In genomic region chr2:84969511-84970265, GRCh38 we compare ENCODE assay signal across 8 cellular contexts. TPM values are rescaled to one million over a fixed set of nuclear protein-coding genes. Genes with fewer than 3 reads are reported as not detected.
DNase-seq lines count a peak whose midpoint lies in the region; ATAC-seq and TF ChIP-seq lines count a peak whose summit lies in the region.

No MANE protein-coding gene starts in this region.

- no peak overlapping the region for H4K8ac ChIP-seq in H9 (replicated peaks; ENCODE audit: insufficient read length, low read depth, low read length)

- peaks cover 1% of the 10 kb centered on the region; the same call in 1 of the 2 replicates for H3K27me3 Mint-ChIP-seq in H9 (ENCODE audit: low read depth)
- no peaks in the 10 kb centered on the region for H3K27me3 Mint-ChIP-seq in effector memory CD8-positive, alpha-beta T cell
- H3K27me3 Mint-ChIP-seq in naive thymus-derived CD8-positive, alpha-beta T cell: no peaks in the 10 kb centered on the region

- H3K9me3 ChIP-seq in H9 (ENCODE audit: control insufficient read depth, low read depth, low read length): no peaks in the 10 kb centered on the region

- peak overlapping the region; percentile 94; the same call in 1 of the 2 replicates for H3K14ac ChIP-seq in H9 (ENCODE audit: insufficient read depth, low read length)

- no peak overlapping the region for H2AFZ ChIP-seq in H9 (ENCODE audit: low read length)

- no peaks in the 10 kb centered on the region for H4K20me1 ChIP-seq in H9 (ENCODE audit: control insufficient read depth, insufficient read depth, insufficient read length)

- no peak overlapping the region for H3K4ac ChIP-seq in H9 (ENCODE audit: low read depth, low read length)

- H3K79me2 ChIP-seq in H9 (ENCODE audit: insufficient read depth, low read length): peaks cover 49% of the 10 kb centered on the region

- peak overlapping the region; percentile 12 for H3K27ac ChIP-seq in H9 (ENCODE audit: insufficient read length, low read depth, low read length)

- no peaks in the 10 kb centered on the region for H3K27me3 ChIP-seq in H9 (ENCODE audit: insufficient read depth, low read length)

- no peaks in the 10 kb centered on the region for H3K4me1 ChIP-seq in H9 (ENCODE audit: insufficient read depth, low read length)

- TF ChIP-seq CTCF in AG10803 (conservative IDR thresholded peaks at IDR 0.05; ENCODE audit: low read length) (no peak), H9 (conservative IDR thresholded peaks at IDR 0.05) (no peak)

- H3K79me1 ChIP-seq in H9 (ENCODE audit: insufficient read depth, low read depth, low read length, poor library complexity, severe bottlenecking): no peaks in the 10 kb centered on the region

- POLR2A ChIA-PET in naive thymus-derived CD8-positive, alpha-beta T cell (lab: Charles Lee): interaction anchor here (0.6 to 4.7 kb wide), 18 partner anchors 9 to 1098 kb away, joined by 3 to 39 read pairs (median 4); partner anchors contain the start of gene TGOLN2

- peaks cover 32 to 38% of the 10 kb centered on the region in 2 experiments for H3K4me1 Mint-ChIP-seq in H9
- peaks cover 35 to 57% of the 10 kb centered on the region in 2 donors for H3K4me1 Mint-ChIP-seq in effector memory CD8-positive, alpha-beta T cell (ENCODE audit: low read depth in 2 of 2)
- H3K4me1 Mint-ChIP-seq in naive thymus-derived CD8-positive, alpha-beta T cell: peaks cover 26 to 61% (median 55%) of the 10 kb centered on the region in 4 donors

- peaks cover 35 to 44% (median 42%) of the 10 kb centered on the region in 3 experiments for H3K36me3 Mint-ChIP-seq in H9 (ENCODE audit: insufficient read depth in 1 of 3, low read depth in 3 of 3)
- H3K36me3 Mint-ChIP-seq in effector memory CD8-positive, alpha-beta T cell (ENCODE audit: insufficient read depth): peaks cover 26% of the 10 kb centered on the region
- peaks cover 6 to 22% (median 8%) of the 10 kb centered on the region in 3 donors for H3K36me3 Mint-ChIP-seq in naive thymus-derived CD8-positive, alpha-beta T cell

- no CpG with 5 or more reads among the region's 11 CpGs for WGBS in H9 (ENCODE audit: extremely low coverage, insufficient read length, low lambda C conversion rate)

- no peak overlapping the region for H2BK20ac ChIP-seq in H9 (ENCODE audit: low read depth, low read length, poor library complexity, severe bottlenecking)

- peaks cover 0 to 3% of the 10 kb centered on the region in 2 experiments; a peak in 1 of 5 replicates for H3K9me3 Mint-ChIP-seq in H9
- H3K9me3 Mint-ChIP-seq in effector memory CD8-positive, alpha-beta T cell: no peaks in the 10 kb centered on the region
- no peaks in the 10 kb centered on the region for H3K9me3 Mint-ChIP-seq in naive thymus-derived CD8-positive, alpha-beta T cell

- H3K18ac ChIP-seq in H9 (ENCODE audit: insufficient read length, low read depth, low read length): peak overlapping the region; percentile 10

- peaks cover 14% of the 10 kb centered on the region for H3K23me2 ChIP-seq in H9 (ENCODE audit: insufficient read length, low read depth, low read length, poor library complexity, severe bottlenecking)

- peak overlapping the region; percentile 92 to 94 for H3K4me3 Mint-ChIP-seq in H9
- H3K4me3 Mint-ChIP-seq in effector memory CD8-positive, alpha-beta T cell: peak overlapping the region; percentile 94 to 95
- peak overlapping the region; percentile 92 to 100 (median 99) for H3K4me3 Mint-ChIP-seq in naive thymus-derived CD8-positive, alpha-beta T cell

- H3K9ac ChIP-seq in H9 (ENCODE audit: extremely low read depth, insufficient read length, low read length): peak overlapping the region; percentile 99

- no peak overlapping the region for H3T11ph ChIP-seq in H9 (ENCODE audit: low read length)

- no peak overlapping the region for H2BK12ac ChIP-seq in H9 (ENCODE audit: insufficient read length, low read depth, low read length)

- peak overlapping the region; percentile 82 for H3K4me2 ChIP-seq in H9 (ENCODE audit: insufficient read depth, insufficient read length, low read length)

- H2BK120ac ChIP-seq in H9 (ENCODE audit: low read depth, low read length, poor library complexity, severe bottlenecking): no peak overlapping the region

- peak; percentile 5 for ATAC-seq in effector memory CD8-positive, alpha-beta T cell (replicated peaks)
- peak; percentile 24 to 27 for ATAC-seq in naive thymus-derived CD8-positive, alpha-beta T cell
- no peak for ATAC-seq in HG03139 (IDR thresholded peaks at IDR 0.05; ENCODE audit: unreplicated experiment)

- H2AK5ac ChIP-seq in H9 (ENCODE audit: insufficient read length, low read length): no peak overlapping the region

- peak overlapping the region; percentile 99 to 100 (median 99) for H3K27ac Mint-ChIP-seq in H9
- peak overlapping the region; percentile 97 to 98 for H3K27ac Mint-ChIP-seq in effector memory CD8-positive, alpha-beta T cell
- peak overlapping the region; percentile 97 to 100 (median 99) for H3K27ac Mint-ChIP-seq in naive thymus-derived CD8-positive, alpha-beta T cell

- H2BK5ac ChIP-seq in H9 (ENCODE audit: insufficient read length, low read length): peak overlapping the region; percentile 7

- peak overlapping the region; percentile 19 for H3K23ac ChIP-seq in H9 (ENCODE audit: insufficient read length, low read depth, low read length)

- no peak overlapping the region for H2BK15ac ChIP-seq in H9 (ENCODE audit: low read depth, low read length)

- peak overlapping the region; percentile 79 for H3K4me3 ChIP-seq in AG10803 (ENCODE audit: low read length)

- H4K5ac ChIP-seq in H9 (ENCODE audit: insufficient read length, low read depth, low read length): no peak overlapping the region

- DNase-seq in AG10803 (ENCODE audit: low read depth) (peak; percentile 40), H9 (no peak), T-helper 9 cell (peak; percentile 22), NCI-H2029 treated with DMSO at 0.1 percent for 48 hours (lab: John Stamatoyannopoulos, UW) (no peak), HK-2 (ENCODE audit: unreplicated experiment) (no peak)
- DNase-seq in effector memory CD8-positive, alpha-beta T cell: peak in 2 of 3 experiments; percentile 8 to 25
- peak in 8 of 10 donors; percentile 6 to 67 (median 50) for DNase-seq in naive thymus-derived CD8-positive, alpha-beta T cell

- H3K56ac ChIP-seq in H9 (ENCODE audit: insufficient read length, low read depth, low read length): peak overlapping the region; percentile 2

- no peak overlapping the region for H4K91ac ChIP-seq in H9 (ENCODE audit: insufficient read length, low read depth, low read length)

RNA-seq across cellular contexts. Expression of gene KCMF1, which starts 1.3 kb away (rescaled TPM):
- 110 and 113 TPM in 2 replicates for total RNA-seq in H9 (2021)
- total RNA-seq in naive thymus-derived CD8-positive, alpha-beta T cell: 10 to 100 TPM; 69.0 to 74.8 TPM
- 10 to 100 TPM; 13.3 to 30.2 (median 28.1) TPM for polyA plus RNA-seq in naive thymus-derived CD8-positive, alpha-beta T cell

Comparison
In these comparisons a context has a peak if more than half of its experiments do, and no peak if none do; other contexts are left out.
1. DNase-seq: peak in AG10803 (single experiment), T-helper 9 cell (single experiment), effector memory CD8-positive, alpha-beta T cell (2 of 3) and naive thymus-derived CD8-positive, alpha-beta T cell (8 of 10); none in H9 (single experiment), NCI-H2029 treated with DMSO at 0.1 percent for 48 hours (single experiment) and HK-2 (single experiment).
2. Peak in every context shown above with its lines, with median percentiles within 50 percentile points of each other: H3K27ac Mint-ChIP-seq and H3K4me3 Mint-ChIP-seq.